Comparison of ENCODE assay signal across 9 cellular contexts in genomic region chr3:27728195-27729087, GRCh38. TPM values are rescaled to one million over a fixed set of nuclear protein-coding genes. Genes with fewer than 3 reads are reported as not detected.
DNase-seq lines count a peak whose midpoint lies in the region; ATAC-seq and TF ChIP-seq lines count a peak whose summit lies in the region.
"Had no signal": no experiment of that assay in that cellular context is flagged by ENCODE, and none has a peak within 500 bp of the region (broad histone marks: within the 10 kb centered on the region; RNA-seq: fewer than 3 reads in every experiment).

No MANE protein-coding gene starts in this region.

- DNase-seq in Daoy (ENCODE audit: low read depth) (peak; percentile 40), GM23338 (ENCODE audit: low spot score) (peak; percentile 96), left lung (peak in 1 of 2 donors; percentile 72), posterior vena cava (ENCODE audit: low spot score) (no peak), GM19238 (ENCODE audit: insufficient read length, low spot score) (no peak), medulla oblongata (ENCODE audit: extremely low spot score) (no peak), COLO829 (ENCODE audit: low spot score) (no peak)
- DNase-seq in activated T-helper 1 cell treated with anti-CD3 and anti-CD28 coated beads, Interleukin-12 subunit alpha, Interleukin-12 subunit beta, Interleukin-2, Interleukin-4 antibody, amounts not matched to agents 30 ng/mL and 10 ng/mL and 1 ng/mL, durations not matched to agents 14 hours and 24 hours and 36 hours (ENCODE audit: low spot score), result no peak

- H3K79me2 ChIP-seq in GM23338 (replicated peaks; ENCODE audit: insufficient read depth), result no peaks in the 10 kb centered on the region

- H3K4me3 ChIP-seq in GM23338, result peak overlapping the region; percentile 54; the same call in 1 of the 2 replicates
- H3K4me3 ChIP-seq in left lung, result no peak overlapping the region

- intact Hi-C loops in activated T-helper 1 cell treated with anti-CD3 and anti-CD28 coated beads, Interleukin-12 subunit alpha, Interleukin-12 subunit beta, Interleukin-2, Interleukin-4 antibody, amounts not matched to agents 30 ng/mL and 10 ng/mL and 1 ng/mL, durations not matched to agents 14 hours and 24 hours and 36 hours (cut with micrococcal nuclease), result loop anchor here (1.0 kb wide), 1 partner anchor 16 kb away; no protein-coding TSS in a partner anchor
- intact Hi-C loops in left lung (cut with DNase I), result no loop called here
- intact Hi-C loops in posterior vena cava (cut with DNase I), result no loop called here

- H3K9me2 ChIP-seq in GM23338 (ENCODE audit: insufficient read depth), result no peaks in the 10 kb centered on the region

- H3K9me3 ChIP-seq in left lung, result no peaks in the 10 kb centered on the region

- no peak overlapping the region for H2AFZ ChIP-seq in GM23338

- H3K27me3 Mint-ChIP-seq in GM23338 (ENCODE audit: insufficient read depth, low read depth, poor library complexity), result peaks cover 97% of the 10 kb centered on the region
- H3K27me3 Mint-ChIP-seq in activated T-helper 1 cell treated with anti-CD3 and anti-CD28 coated beads, Interleukin-12 subunit alpha, Interleukin-12 subunit beta, Interleukin-2, Interleukin-4 antibody, amounts not matched to agents 30 ng/mL and 10 ng/mL and 1 ng/mL, durations not matched to agents 14 hours and 24 hours and 36 hours (ENCODE audit: insufficient read depth), result peaks cover 87% of the 10 kb centered on the region

- H4K20me1 ChIP-seq in GM23338 (replicated peaks; ENCODE audit: insufficient read depth), result peaks cover 37% of the 10 kb centered on the region

- H3K4me3 Mint-ChIP-seq in GM23338, result peak overlapping the region; percentile 67
- peak overlapping the region; percentile 17 for H3K4me3 Mint-ChIP-seq in activated T-helper 1 cell treated with anti-CD3 and anti-CD28 coated beads, Interleukin-12 subunit alpha, Interleukin-12 subunit beta, Interleukin-2, Interleukin-4 antibody, amounts not matched to agents 30 ng/mL and 10 ng/mL and 1 ng/mL, durations not matched to agents 14 hours and 24 hours and 36 hours

- H3K27me3 ChIP-seq in GM23338 (ENCODE audit: insufficient read depth) (peaks cover 100% of the 10 kb centered on the region), left lung (peaks cover 97 to 98% of the 10 kb centered on the region in 2 donors)

- H3K9me3 Mint-ChIP-seq in GM23338, result no peaks in the 10 kb centered on the region; the same call in 2 of the 3 replicates
- no peaks in the 10 kb centered on the region for H3K9me3 Mint-ChIP-seq in activated T-helper 1 cell treated with anti-CD3 and anti-CD28 coated beads, Interleukin-12 subunit alpha, Interleukin-12 subunit beta, Interleukin-2, Interleukin-4 antibody, amounts not matched to agents 30 ng/mL and 10 ng/mL and 1 ng/mL, durations not matched to agents 14 hours and 24 hours and 36 hours

- no peaks in the 10 kb centered on the region; the same call in 2 of the 3 replicates for H3K36me3 Mint-ChIP-seq in GM23338 (ENCODE audit: low read depth)
- peaks cover 3% of the 10 kb centered on the region for H3K36me3 Mint-ChIP-seq in activated T-helper 1 cell treated with anti-CD3 and anti-CD28 coated beads, Interleukin-12 subunit alpha, Interleukin-12 subunit beta, Interleukin-2, Interleukin-4 antibody, amounts not matched to agents 30 ng/mL and 10 ng/mL and 1 ng/mL, durations not matched to agents 14 hours and 24 hours and 36 hours (ENCODE audit: low read depth)

- peaks cover 28% of the 10 kb centered on the region for H3F3A ChIP-seq in GM23338 (replicated peaks; ENCODE audit: low read depth)

- H3K4me1 ChIP-seq in GM23338 (ENCODE audit: insufficient read depth), result peaks cover 77% of the 10 kb centered on the region
- peaks cover 3 to 27% of the 10 kb centered on the region in 2 donors for H3K4me1 ChIP-seq in left lung

- H3K27ac ChIP-seq in GM23338 (ENCODE audit: low read depth), result no peak overlapping the region
- no peak overlapping the region for H3K27ac ChIP-seq in left lung
- H3K27ac ChIP-seq: HL-60 had no signal

- H3K27ac Mint-ChIP-seq in GM23338, result no peak overlapping the region
- peak overlapping the region; percentile 67 for H3K27ac Mint-ChIP-seq in activated T-helper 1 cell treated with anti-CD3 and anti-CD28 coated beads, Interleukin-12 subunit alpha, Interleukin-12 subunit beta, Interleukin-2, Interleukin-4 antibody, amounts not matched to agents 30 ng/mL and 10 ng/mL and 1 ng/mL, durations not matched to agents 14 hours and 24 hours and 36 hours

- peak overlapping the region; percentile 80 for H3K4me2 ChIP-seq in GM23338

- no peaks in the 10 kb centered on the region for H3K36me3 ChIP-seq in GM23338 (ENCODE audit: insufficient read depth)
- H3K36me3 ChIP-seq in left lung, result no peaks in the 10 kb centered on the region

- peaks cover 75% of the 10 kb centered on the region for H3K4me1 Mint-ChIP-seq in GM23338
- peaks cover 52% of the 10 kb centered on the region for H3K4me1 Mint-ChIP-seq in activated T-helper 1 cell treated with anti-CD3 and anti-CD28 coated beads, Interleukin-12 subunit alpha, Interleukin-12 subunit beta, Interleukin-2, Interleukin-4 antibody, amounts not matched to agents 30 ng/mL and 10 ng/mL and 1 ng/mL, durations not matched to agents 14 hours and 24 hours and 36 hours (ENCODE audit: low read depth)

- ATAC-seq in GM23338 (peak; percentile 61), left lung (peak; percentile 30)

- TF ChIP-seq CTCF in GM23338 (conservative IDR thresholded peaks at IDR 0.05; ENCODE audit: low read depth in 2 of 2) (peak in 1 of 2 experiments; percentile 33; a peak in 1 of 4 replicates), left lung (IDR thresholded peaks at IDR 0.05) (no peak)

TF ChIP-seq in GM23338, 12 proteins besides CTCF, POLR2A, EP300 and RAD21 (continues in another document):
- TF ChIP-seq NANOG (IDR thresholded peaks at IDR 0.05; ENCODE audit: borderline replicate concordance) (peak; percentile 85), POLR2AphosphoS5 (IDR thresholded peaks at IDR 0.05; ENCODE audit: low read depth) (peak; percentile 38; the same call in 1 of the 2 replicates), EZH2 (IDR thresholded peaks at IDR 0.05; ENCODE audit: low read depth, unreplicated experiment) (peak; percentile 23), ZNF331 (CRISPR knock-in tag; IDR thresholded peaks at IDR 0.05; ENCODE audit: low read depth) (no peak), STAT1 (IDR thresholded peaks at IDR 0.05; ENCODE audit: unreplicated experiment) (no peak), ETS1 (IDR thresholded peaks at IDR 0.05) (peak; percentile 50; the same call in 1 of the 2 replicates), EZH2phosphoT487 (IDR thresholded peaks at IDR 0.05; ENCODE audit: unreplicated experiment) (no peak), CREB1 (CRISPR knock-in tag; IDR thresholded peaks at IDR 0.05; ENCODE audit: low read depth) (0 out of 2 replicates have a peak, but pooled peaks have one; percentile 33)
- TF ChIP-seq, protein P1, sequence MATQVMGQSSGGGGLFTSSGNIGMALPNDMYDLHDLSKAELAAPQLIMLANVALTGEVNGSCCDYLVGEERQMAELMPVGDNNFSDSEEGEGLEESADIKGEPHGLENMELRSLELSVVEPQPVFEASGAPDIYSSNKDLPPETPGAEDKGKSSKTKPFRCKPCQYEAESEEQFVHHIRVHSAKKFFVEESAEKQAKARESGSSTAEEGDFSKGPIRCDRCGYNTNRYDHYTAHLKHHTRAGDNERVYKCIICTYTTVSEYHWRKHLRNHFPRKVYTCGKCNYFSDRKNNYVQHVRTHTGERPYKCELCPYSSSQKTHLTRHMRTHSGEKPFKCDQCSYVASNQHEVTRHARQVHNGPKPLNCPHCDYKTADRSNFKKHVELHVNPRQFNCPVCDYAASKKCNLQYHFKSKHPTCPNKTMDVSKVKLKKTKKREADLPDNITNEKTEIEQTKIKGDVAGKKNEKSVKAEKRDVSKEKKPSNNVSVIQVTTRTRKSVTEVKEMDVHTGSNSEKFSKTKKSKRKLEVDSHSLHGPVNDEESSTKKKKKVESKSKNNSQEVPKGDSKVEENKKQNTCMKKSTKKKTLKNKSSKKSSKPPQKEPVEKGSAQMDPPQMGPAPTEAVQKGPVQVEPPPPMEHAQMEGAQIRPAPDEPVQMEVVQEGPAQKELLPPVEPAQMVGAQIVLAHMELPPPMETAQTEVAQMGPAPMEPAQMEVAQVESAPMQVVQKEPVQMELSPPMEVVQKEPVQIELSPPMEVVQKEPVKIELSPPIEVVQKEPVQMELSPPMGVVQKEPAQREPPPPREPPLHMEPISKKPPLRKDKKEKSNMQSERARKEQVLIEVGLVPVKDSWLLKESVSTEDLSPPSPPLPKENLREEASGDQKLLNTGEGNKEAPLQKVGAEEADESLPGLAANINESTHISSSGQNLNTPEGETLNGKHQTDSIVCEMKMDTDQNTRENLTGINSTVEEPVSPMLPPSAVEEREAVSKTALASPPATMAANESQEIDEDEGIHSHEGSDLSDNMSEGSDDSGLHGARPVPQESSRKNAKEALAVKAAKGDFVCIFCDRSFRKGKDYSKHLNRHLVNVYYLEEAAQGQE (IDR thresholded peaks at IDR 0.05; ENCODE audit: unreplicated experiment), result no peak

RNA-seq across cellular contexts. Expression of gene EOMES, which starts 6.3 kb away (rescaled TPM):
- 0.06 and 0.68 TPM in 2 replicates for total RNA-seq in Daoy (2014; rRNA removed; shearing (Covaris generic))
- 0.10 TPM in 1 of 2 replicates, not detected in the other for total RNA-seq in GM23338 (2014; rRNA removed; shearing (Covaris generic))
- polyA plus RNA-seq in GM23338 (2016; fragmentation: Nextera tagmentation; extraction: Ambion mirVana), result 0.10 TPM in 2 replicates
- 29.6 and 30.7 TPM in 2 replicates for total RNA-seq in activated T-helper 1 cell treated with anti-CD3 and anti-CD28 coated beads, Interleukin-12 subunit alpha, Interleukin-12 subunit beta, Interleukin-2, Interleukin-4 antibody, amounts not matched to agents 30 ng/mL and 10 ng/mL and 1 ng/mL, durations not matched to agents 14 hours and 24 hours and 36 hours
- total RNA-seq in left lung, result under 1 TPM; 0.26 to 0.94 TPM
- total RNA-seq in posterior vena cava, result under 1 TPM; 0.24 to 0.32 TPM

Comparison
In these comparisons a context has a peak if more than half of its experiments do, and no peak if none do; other contexts are left out.
1. DNase-seq: peak in Daoy (single experiment) and GM23338 (single experiment); none in activated T-helper 1 cell treated with anti-CD3 and anti-CD28 coated beads, Interleukin-12 subunit alpha, Interleukin-12 subunit beta, Interleukin-2, Interleukin-4 antibody, amounts not matched to agents 30 ng/mL and 10 ng/mL and 1 ng/mL, durations not matched to agents 14 hours and 24 hours and 36 hours (single experiment), posterior vena cava (single experiment), GM19238 (single experiment), medulla oblongata (single experiment) and COLO829 (single experiment).
2. RNA of gene EOMES, which starts 6.3 kb away (total RNA-seq): 29.6 to 30.7 TPM in activated T-helper 1 cell treated with anti-CD3 and anti-CD28 coated beads, Interleukin-12 subunit alpha, Interleukin-12 subunit beta, Interleukin-2, Interleukin-4 antibody, amounts not matched to agents 30 ng/mL and 10 ng/mL and 1 ng/mL, durations not matched to agents 14 hours and 24 hours and 36 hours; 0.26 to 0.94 TPM in left lung, 0.24 to 0.32 TPM in posterior vena cava, 0.10 TPM in GM23338 and 0.06 to 0.68 TPM in Daoy; every median in the first group is over 10 times any median in the second.